9 cellular contexts compared by ENCODE assay signal in genomic region chr12:2613674-2614073, GRCh38.
DNase-seq lines count a peak whose midpoint lies in the region; ATAC-seq and TF ChIP-seq lines count a peak whose summit lies in the region.
"Had no signal": no experiment of that assay in that cellular context is flagged by ENCODE, and none has a peak within 500 bp of the region (broad histone marks: within the 10 kb centered on the region; RNA-seq: fewer than 3 reads in every experiment).

No MANE protein-coding gene starts in this region.

- ATAC-seq in activated CD4-positive, CD25-positive, alpha-beta regulatory T cell treated with anti-CD3 and anti-CD28 coated beads, Interleukin-2, amount 50 U/mL, for 24 hours = peak; percentile 87 to 95
- ATAC-seq in Panc1 (peak; percentile 45; the same call in 1 of the 2 replicates), HG02642 (IDR thresholded peaks at IDR 0.05; ENCODE audit: poor library complexity, unreplicated experiment) (no peak)

- POLR2A ChIA-PET in Panc1 (lab: Charles Lee) = no interaction called here

- H3K27me3 ChIP-seq in Panc1 (ENCODE audit: control insufficient read depth, insufficient read depth, low read length) = no peaks in the 10 kb centered on the region

- in situ Hi-C loops in Panc1 (cut with HindIII; ENCODE audit: low pct_unique_long_range_greater_than_20kb, low sequenced_read_pairs) = no loop called here

- DNase-seq in activated CD4-positive, CD25-positive, alpha-beta regulatory T cell (lab: John Stamatoyannopoulos, UW) = no peak
- DNase-seq in Panc1 (ENCODE audit: low read depth, low spot score) = peak; percentile 67
- DNase-seq in fibroblast of pulmonary artery (ENCODE audit: low read depth) = peak; percentile 91
- peak; percentile 64 for DNase-seq in stimulated activated CD8-positive, alpha-beta memory T cell treated with anti-CD3 and anti-CD28 coated beads, Interleukin-4, amount 100 ng/mL, for 48 hours
- DNase-seq in SIG-M5 (lab: John Stamatoyannopoulos, UW) = no peak
- no peak for DNase-seq in NCI-H1417 treated with DMSO at 0.1 percent for 48 hours (lab: John Stamatoyannopoulos, UW)
- DNase-seq: NCI-H82 had no signal

- CTCF ChIA-PET in Panc1 (lab: Charles Lee) = no interaction called here

- H3K9me3 ChIP-seq in Panc1 (ENCODE audit: control insufficient read depth, insufficient read depth, low read depth, low read length) = no peaks in the 10 kb centered on the region

- H3K4me1 ChIP-seq in Panc1 (ENCODE audit: control insufficient read depth, insufficient read depth, low read length) = no peaks in the 10 kb centered on the region

- TF ChIP-seq CTCF in Panc1 (IDR thresholded peaks at IDR 0.05) (no peak), fibroblast of pulmonary artery (IDR thresholded peaks at IDR 0.05; ENCODE audit: low read length, missing control alignments) (no peak)

- intact Hi-C loops in Panc1 (cut with micrococcal nuclease; ENCODE audit: unreplicated experiment) = no loop called here

- no peak overlapping the region for H3K27ac ChIP-seq in Panc1 (ENCODE audit: low read length)

- no peaks in the 10 kb centered on the region for H3K36me3 ChIP-seq in Panc1 (ENCODE audit: control insufficient read depth, insufficient read depth, low read length)

- no TSS peak for BruUV-seq in Panc1 (replicated peaks; lab: Mats Ljungman, UMichigan)

- H3K4me3 ChIP-seq in Panc1 (ENCODE audit: low read depth in 2 of 2, low read length in 2 of 2) (no peak overlapping the region), fibroblast of pulmonary artery (replicated peaks; ENCODE audit: low read depth, low read length) (no peak overlapping the region)

Comparison
In these comparisons a context has a peak if more than half of its experiments do, and no peak if none do; other contexts are left out.
1. DNase-seq: peak in Panc1 (single experiment), fibroblast of pulmonary artery (single experiment) and stimulated activated CD8-positive, alpha-beta memory T cell treated with anti-CD3 and anti-CD28 coated beads, Interleukin-4, amount 100 ng/mL, for 48 hours (single experiment); none in activated CD4-positive, CD25-positive, alpha-beta regulatory T cell (0 of 4), SIG-M5 (single experiment) and NCI-H1417 treated with DMSO at 0.1 percent for 48 hours (single experiment).